ENCODE assay signal across 8 cellular contexts in the genomic region with DNA sequence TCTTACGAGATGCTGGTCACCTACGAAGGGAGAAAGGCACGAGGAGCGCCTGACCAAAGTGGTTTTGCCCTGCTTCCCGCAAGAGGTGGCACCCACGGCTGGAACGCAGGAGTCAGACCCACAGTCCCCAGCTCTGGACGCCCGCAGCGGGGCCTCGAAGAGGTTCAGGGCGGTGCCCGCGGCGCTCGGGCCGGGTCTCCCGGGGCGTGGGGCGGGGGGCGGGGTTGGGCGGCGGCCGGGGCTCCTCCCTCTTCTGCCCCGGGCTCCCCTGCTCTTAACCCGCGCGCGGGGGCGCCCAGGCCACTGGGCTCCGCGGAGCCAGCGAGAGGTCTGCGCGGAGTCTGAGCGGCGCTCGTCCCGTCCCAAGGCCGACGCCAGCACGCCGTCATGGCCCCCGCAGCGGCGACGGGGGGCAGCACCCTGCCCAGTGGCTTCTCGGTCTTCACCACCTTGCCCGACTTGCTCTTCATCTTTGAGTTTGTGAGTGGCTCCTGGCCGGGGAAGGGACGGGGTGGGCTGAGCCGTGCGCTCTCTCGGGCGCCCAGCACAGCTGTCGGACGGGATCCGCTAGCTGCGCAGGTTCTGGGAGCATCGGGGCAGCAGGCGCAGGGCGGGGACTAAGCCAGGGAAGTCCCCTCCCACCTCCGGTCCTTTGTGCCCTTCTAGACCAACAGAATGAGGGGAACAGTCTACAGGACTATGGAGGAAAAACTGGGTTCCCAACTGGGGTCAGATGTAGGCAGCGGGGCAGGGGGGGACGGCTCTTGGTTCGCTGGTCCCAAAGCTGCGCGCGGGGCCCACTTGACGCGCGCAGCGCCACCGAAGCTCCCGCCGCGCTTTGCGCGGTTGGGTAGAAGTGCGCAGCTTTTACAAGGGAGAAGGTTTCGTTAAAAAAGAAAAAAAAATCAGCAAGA. TPM values are rescaled to one million over a fixed set of nuclear protein-coding genes. Genes with fewer than 3 reads are reported as not detected.
DNase-seq lines count a peak whose midpoint lies in the region; ATAC-seq lines count a peak whose summit lies in the region.

Gene MAL (plus strand): TSS at position 303 of the 914 bp plus-strand sequence. CDS start 85 bp downstream, at position 388.

- CTCF ChIA-PET in activated CD4-positive, alpha-beta T cell treated with anti-CD3 and anti-CD28 coated beads for 36 hours (lab: Charles Lee): interaction anchor here (0.6 to 9.8 kb wide), 10 partner anchors 9 to 207 kb away, joined by 3 to 291 read pairs (median 6); partner anchors contain the start of genes ZNF2 and ZNF514

- peak; percentile 44 for DNase-seq in Right ventricle myocardium inferior (ENCODE audit: missing footprints)
- no peak for DNase-seq in cardiac septum (ENCODE audit: low spot score)
- peak; percentile 80 for DNase-seq in activated CD4-positive, alpha-beta T cell treated with anti-CD3 and anti-CD28 coated beads for 36 hours
- DNase-seq in effector CD8-positive, alpha-beta T cell (lab: John Stamatoyannopoulos, UW): peak; percentile 42
- no peak for DNase-seq in naive B cell
- DNase-seq in substantia nigra (lab: John Stamatoyannopoulos, UW): peak in 42 of 49 donors; percentile 32 to 92 (median 69)
- DNase-seq in aorta: no peak

- H3K36me3 Mint-ChIP-seq in activated CD4-positive, alpha-beta T cell treated with anti-CD3 and anti-CD28 coated beads for 36 hours (ENCODE audit: low read depth): peaks cover 2% of the 10 kb centered on the region
- H3K36me3 Mint-ChIP-seq in naive B cell: no peaks in the 10 kb centered on the region

- H3K27ac ChIP-seq in substantia nigra (ENCODE audit: low read depth, low read length, poor library complexity, severe bottlenecking) (peak within 1 kb of the TSS; percentile 99), aorta (ENCODE audit: low read depth in 1 of 2, low read length in 2 of 2) (no peak within 1 kb of the TSS)

- peak; percentile 48 for ATAC-seq in Right ventricle myocardium inferior
- ATAC-seq in activated CD4-positive, alpha-beta T cell treated with anti-CD3 and anti-CD28 coated beads for 36 hours: peak; percentile 68
- no peak for ATAC-seq in naive B cell (ENCODE audit: low read depth in 2 of 2)
- ATAC-seq in aorta (ENCODE audit: low FRiP score): no peak
- no peak for ATAC-seq in GM21423 (IDR thresholded peaks at IDR 0.05; ENCODE audit: unreplicated experiment)

- H3K27me3 ChIP-seq in aorta (ENCODE audit: control insufficient read depth in 1 of 2, insufficient read depth in 2 of 2, low read length in 1 of 2): no peaks in the 10 kb centered on the region

- POLR2A ChIA-PET in activated CD4-positive, alpha-beta T cell treated with anti-CD3 and anti-CD28 coated beads for 36 hours (lab: Charles Lee): interaction anchor here (1.0 kb wide), 2 partner anchors 10 to 49 kb away, joined by 3 to 5 read pairs; no protein-coding TSS in a partner anchor

- no peaks in the 10 kb centered on the region for H3K27me3 Mint-ChIP-seq in activated CD4-positive, alpha-beta T cell treated with anti-CD3 and anti-CD28 coated beads for 36 hours
- peaks cover 56 to 90% (median 69%) of the 10 kb centered on the region in 3 donors for H3K27me3 Mint-ChIP-seq in naive B cell

- H3K4me3 Mint-ChIP-seq in activated CD4-positive, alpha-beta T cell treated with anti-CD3 and anti-CD28 coated beads for 36 hours: peak within 1 kb of the TSS; percentile 91
- peak within 1 kb of the TSS in 7 of 8 donors; percentile 54 to 88 (median 70) for H3K4me3 Mint-ChIP-seq in naive B cell

- WGBS in aorta, 2 donors: 1% methylated on average over 59 to 81 of the region's 81 CpGs

- peaks cover 65% of the 10 kb centered on the region for H3K4me1 Mint-ChIP-seq in activated CD4-positive, alpha-beta T cell treated with anti-CD3 and anti-CD28 coated beads for 36 hours
- peaks cover 0 to 18% (median 6%) of the 10 kb centered on the region in 3 donors for H3K4me1 Mint-ChIP-seq in naive B cell

- peak within 1 kb of the TSS; percentile 95 for H3K27ac Mint-ChIP-seq in activated CD4-positive, alpha-beta T cell treated with anti-CD3 and anti-CD28 coated beads for 36 hours
- H3K27ac Mint-ChIP-seq in naive B cell: no peak within 1 kb of the TSS

- no peak within 1 kb of the TSS for H3K4me3 ChIP-seq in aorta (ENCODE audit: low read length in 2 of 2)

- H3K4me1 ChIP-seq in aorta (ENCODE audit: control insufficient read depth in 1 of 2, insufficient read depth in 2 of 2, low read length in 2 of 2): no peaks in the 10 kb centered on the region

- no peaks in the 10 kb centered on the region for H3K36me3 ChIP-seq in aorta (ENCODE audit: control insufficient read depth in 1 of 2, insufficient read depth in 2 of 2, low read length in 1 of 2)

- intact Hi-C loops in Right ventricle myocardium inferior (cut with DNase I) (loop anchor here (2.0 kb wide), 1 partner anchor 27 kb away; no protein-coding TSS in a partner anchor), cardiac septum (cut with DNase I) (no loop called here), aorta (cut with DNase I) (no loop called here)
- intact Hi-C loops in activated CD4-positive, alpha-beta T cell treated with anti-CD3 and anti-CD28 coated beads for 36 hours (cut with DNase I, micrococcal nuclease): no loop called here

- H3K9me3 ChIP-seq in aorta (ENCODE audit: control insufficient read depth, low read length): no peaks in the 10 kb centered on the region

- H3K9me3 Mint-ChIP-seq in activated CD4-positive, alpha-beta T cell treated with anti-CD3 and anti-CD28 coated beads for 36 hours (ENCODE audit: low read depth): no peaks in the 10 kb centered on the region
- H3K9me3 Mint-ChIP-seq in naive B cell: peaks cover 0 to 2% (median 0%) of the 10 kb centered on the region in 7 donors

RNA-seq across cellular contexts. Expression of gene MAL, which starts in this region (rescaled TPM):
- total RNA-seq in Right ventricle myocardium inferior (8.7 TPM), cardiac septum (8.3 TPM), aorta (1 to 10 TPM; 1.2 to 1.9 TPM)
- total RNA-seq in activated CD4-positive, alpha-beta T cell treated with anti-CD3 and anti-CD28 coated beads for 36 hours: 10 to 100 TPM; 35.4 to 43.3 TPM
- polyA plus RNA-seq in naive B cell (ENCODE audit: low read depth in 6 of 6) (1 to 10 TPM in 2 of 6 donors, under 1 TPM in 2, not detected in 2; 0.41 to 1.1 (median 0.75) TPM), aorta (1 to 10 TPM in 1 of 2 donors, under 1 TPM in 1; 0.49 to 2.0 TPM)

Comparison
In these comparisons a context has a peak if more than half of its experiments do, and no peak if none do; other contexts are left out.
1. DNase-seq: peak in Right ventricle myocardium inferior (single experiment), activated CD4-positive, alpha-beta T cell treated with anti-CD3 and anti-CD28 coated beads for 36 hours (single experiment), effector CD8-positive, alpha-beta T cell (single experiment) and substantia nigra (42 of 49); none in cardiac septum (single experiment), naive B cell (single experiment) and aorta (0 of 2).
2. ATAC-seq: peak in Right ventricle myocardium inferior (single experiment) and activated CD4-positive, alpha-beta T cell treated with anti-CD3 and anti-CD28 coated beads for 36 hours (single experiment); none in naive B cell (0 of 2), aorta (single experiment) and GM21423 (single experiment).